In genomic region chr12:2057041-2057792, GRCh38 we compare ENCODE assay signal across 9 cellular contexts. TPM values are rescaled to one million over a fixed set of nuclear protein-coding genes. Genes with fewer than 3 reads are reported as not detected.
DNase-seq lines count a peak whose midpoint lies in the region; ATAC-seq, FAIRE-seq and TF ChIP-seq lines count a peak whose summit lies in the region.
"Had no signal": no experiment of that assay in that cellular context is flagged by ENCODE, and none has a peak within 500 bp of the region (broad histone marks: within the 10 kb centered on the region; RNA-seq: fewer than 3 reads in every experiment).

No MANE protein-coding gene starts in this region.

- H2AFZ ChIP-seq in KMS-11 (ENCODE audit: low read depth) (no peak overlapping the region), mesenchymal stem cell (ENCODE audit: low read depth, low read length) (no peak overlapping the region)

- peak overlapping the region in 1 of 2 experiments; percentile 42 for H3K14ac ChIP-seq in mesenchymal stem cell (ENCODE audit: low read length in 2 of 2)

- no peaks in the 10 kb centered on the region for H3K79me2 ChIP-seq in DOHH2 (ENCODE audit: control insufficient read depth, low read length)
- no peaks in the 10 kb centered on the region for H3K79me2 ChIP-seq in KMS-11 (ENCODE audit: insufficient read depth, low read depth)

- H3K9ac ChIP-seq in KMS-11 (no peak overlapping the region), mesenchymal stem cell (ENCODE audit: low read length) (no peak overlapping the region)

- H4K20me1 ChIP-seq in DOHH2 (ENCODE audit: control insufficient read depth, insufficient read depth, low read depth, low read length) = no peaks in the 10 kb centered on the region
- no peaks in the 10 kb centered on the region for H4K20me1 ChIP-seq in KMS-11 (ENCODE audit: insufficient read depth)

- no peak for TF ChIP-seq EP300 in tibial nerve (IDR thresholded peaks at IDR 0.05)

- DNase-seq in SJSA1 (ENCODE audit: low read depth in 1 of 2, low spot score in 2 of 2) (peak; percentile 43 to 75), mesenchymal stem cell (peak; percentile 65), tibial nerve (ENCODE audit: low spot score in 2 of 2) (peak; percentile 33 to 63), H54 (ENCODE audit: insufficient read length, low spot score) (no peak)
- peak; percentile 25 for DNase-seq in effector CD8-positive, alpha-beta T cell (lab: John Stamatoyannopoulos, UW)

- TF ChIP-seq CTCF in DOHH2 (IDR thresholded peaks at IDR 0.05; ENCODE audit: low read depth, low read length, poor library complexity, severe bottlenecking) (peak; percentile 90), KMS-11 (conservative IDR thresholded peaks at IDR 0.05; ENCODE audit: low read depth, low read length) (peak; percentile 56), tibial nerve (IDR thresholded peaks at IDR 0.05) (peak; percentile 31 to 58 (median 53))

- H2BK120ac ChIP-seq in mesenchymal stem cell (ENCODE audit: low read depth, low read length) = no peak overlapping the region

- no peak overlapping the region for H4K91ac ChIP-seq in mesenchymal stem cell (ENCODE audit: low read length)

- H3K27ac ChIP-seq in DOHH2 (ENCODE audit: low read depth, low read length) = no peak overlapping the region
- H3K27ac ChIP-seq in KMS-11 = no peak overlapping the region
- no peak overlapping the region for H3K27ac ChIP-seq in SJSA1
- H3K27ac ChIP-seq in mesenchymal stem cell (ENCODE audit: low read length, poor library complexity, severe bottlenecking) = no peak overlapping the region
- H3K27ac ChIP-seq in tibial nerve = no peak overlapping the region

- H2BK12ac ChIP-seq in mesenchymal stem cell (ENCODE audit: low read length in 2 of 2) = peak overlapping the region in 1 of 2 experiments; percentile 49

- no peaks in the 10 kb centered on the region for H3K9me2 ChIP-seq in DOHH2 (replicated peaks; ENCODE audit: control insufficient read depth, low read length)

- no peak for FAIRE-seq in H54 (lab: Jason Lieb, UNC)
- FAIRE-seq: TTC549 had no signal

- H3K4me3 ChIP-seq in DOHH2 (ENCODE audit: low read length) (no peak overlapping the region), KMS-11 (IDR thresholded peaks at IDR 0.05; ENCODE audit: insufficient read depth, low read depth, low read length) (no peak overlapping the region), SJSA1 (no peak overlapping the region), mesenchymal stem cell (ENCODE audit: insufficient read depth in 1 of 2, low read depth in 1 of 2, low read length in 2 of 2) (no peak overlapping the region), tibial nerve (no peak overlapping the region)

- TF ChIP-seq POLR2A in tibial nerve (IDR thresholded peaks at IDR 0.05) (no peak), H54 (IDR thresholded peaks at IDR 0.05; ENCODE audit: low read depth, low read length) (no peak)

- no peak overlapping the region for H3K4me2 ChIP-seq in DOHH2 (ENCODE audit: low read length)
- no peak overlapping the region for H3K4me2 ChIP-seq in KMS-11
- H3K4me2 ChIP-seq in mesenchymal stem cell (ENCODE audit: low read length, poor library complexity, severe bottlenecking) = no peak overlapping the region

- H2AK5ac ChIP-seq in mesenchymal stem cell (ENCODE audit: low read length, severe bottlenecking) = no peak overlapping the region

- H2BK15ac ChIP-seq in mesenchymal stem cell (ENCODE audit: low read depth, poor library complexity, severe bottlenecking) = no peak overlapping the region

- H3F3A ChIP-seq in DOHH2 (ENCODE audit: control insufficient read depth, insufficient read depth) = no peaks in the 10 kb centered on the region

- H3K23ac ChIP-seq in mesenchymal stem cell (ENCODE audit: low read length in 2 of 2) = no peak overlapping the region

- peaks cover 1% of the 10 kb centered on the region for H3K79me1 ChIP-seq in mesenchymal stem cell (replicated peaks; ENCODE audit: low read length, poor library complexity, severe bottlenecking)

- no peaks in the 10 kb centered on the region for H3K4me1 ChIP-seq in DOHH2 (ENCODE audit: control insufficient read depth, low read length)
- no peaks in the 10 kb centered on the region for H3K4me1 ChIP-seq in KMS-11 (ENCODE audit: low read depth, poor library complexity, severe bottlenecking)
- peaks cover 28% of the 10 kb centered on the region for H3K4me1 ChIP-seq in SJSA1 (replicated peaks)
- peaks cover 16% of the 10 kb centered on the region for H3K4me1 ChIP-seq in mesenchymal stem cell (ENCODE audit: control insufficient read depth, insufficient read depth, low read depth, low read length)
- peaks cover 0 to 16% (median 0%) of the 10 kb centered on the region in 4 donors for H3K4me1 ChIP-seq in tibial nerve

- H3K18ac ChIP-seq in mesenchymal stem cell (ENCODE audit: low read depth in 1 of 2, low read length in 2 of 2) = no peak overlapping the region

- no peaks in the 10 kb centered on the region for H3K36me3 ChIP-seq in DOHH2 (ENCODE audit: control insufficient read depth, low read length)
- H3K36me3 ChIP-seq in KMS-11 (ENCODE audit: insufficient read depth) = no peaks in the 10 kb centered on the region
- peaks cover 9% of the 10 kb centered on the region; the same call in 1 of the 2 replicates for H3K36me3 ChIP-seq in SJSA1
- no peaks in the 10 kb centered on the region for H3K36me3 ChIP-seq in mesenchymal stem cell (ENCODE audit: control insufficient read depth in 1 of 2, insufficient read depth in 2 of 2, low read depth in 1 of 2, low read length in 2 of 2)
- no peaks in the 10 kb centered on the region for H3K36me3 ChIP-seq in tibial nerve

- no peak for ATAC-seq in HG03139 (IDR thresholded peaks at IDR 0.05; ENCODE audit: unreplicated experiment)

- H3K27me3 ChIP-seq in DOHH2 (ENCODE audit: control insufficient read depth, low read length) (peaks cover 58% of the 10 kb centered on the region), KMS-11 (ENCODE audit: insufficient read depth, low read depth) (peaks cover 4% of the 10 kb centered on the region; the same call in 1 of the 2 replicates), SJSA1 (replicated peaks) (no peaks in the 10 kb centered on the region), mesenchymal stem cell (ENCODE audit: control insufficient read depth in 1 of 2, insufficient read depth in 1 of 2, low read length in 2 of 2) (peaks cover 0 to 62% of the 10 kb centered on the region in 2 experiments), tibial nerve (peaks cover 0 to 25% of the 10 kb centered on the region in 2 donors)

- WGBS in mesenchymal stem cell = 63% methylated on average over 21 of the region's 21 CpGs
- 55 to 56% methylated on average over 16 to 21 of the region's 21 CpGs for WGBS in tibial nerve, 2 donors

- H4K8ac ChIP-seq in mesenchymal stem cell (ENCODE audit: low read length) = no peak overlapping the region

- no peak overlapping the region for H3K4ac ChIP-seq in mesenchymal stem cell (ENCODE audit: low read depth in 1 of 2, low read length in 2 of 2)

- no peak overlapping the region for H2BK5ac ChIP-seq in mesenchymal stem cell (ENCODE audit: low read depth, low read length, poor library complexity, severe bottlenecking)

- H3K9me3 ChIP-seq in DOHH2 (ENCODE audit: control insufficient read depth, insufficient read depth, low read length) (no peaks in the 10 kb centered on the region), SJSA1 (replicated peaks) (no peaks in the 10 kb centered on the region), mesenchymal stem cell (ENCODE audit: control insufficient read depth, low read length) (no peaks in the 10 kb centered on the region), tibial nerve (no peaks in the 10 kb centered on the region)

RNA-seq across cellular contexts. Expression of gene CACNA1C, which starts 4.4 kb away (rescaled TPM):
- 6.1 and 17.0 TPM in 2 replicates for total RNA-seq in SJSA1 (2014; rRNA removed; shearing (Covaris generic))
- polyA plus RNA-seq in mesenchymal stem cell (2013, experiment 1 of 2) = 2.9 TPM
- 2.8 TPM for polyA plus RNA-seq in mesenchymal stem cell (2013, experiment 2 of 2)
- total RNA-seq in tibial nerve = 10 to 100 TPM in 1 of 4 donors, 1 to 10 TPM in 3; 5.2 to 12.9 (median 6.3) TPM

RNA-seq across cellular contexts. Expression of gene DCP1B, which starts 53.0 kb away (rescaled TPM):
- total RNA-seq in SJSA1 (2014; rRNA removed; shearing (Covaris generic)) = 15.4 and 17.8 TPM in 2 replicates
- 28.4 TPM for polyA plus RNA-seq in mesenchymal stem cell (2013, experiment 1 of 2)
- 26.4 TPM for polyA plus RNA-seq in mesenchymal stem cell (2013, experiment 2 of 2)
- total RNA-seq in tibial nerve = 10 to 100 TPM in 3 of 4 donors, 1 to 10 TPM in 1; 7.5 to 21.0 (median 13.3) TPM
